10 cellular contexts compared by ENCODE assay signal in genomic region chr6:144352310-144352709, GRCh38.
DNase-seq lines count a peak whose midpoint lies in the region; ATAC-seq and TF ChIP-seq lines count a peak whose summit lies in the region.
"Had no signal": no experiment of that assay in that cellular context is flagged by ENCODE, and none has a peak within 500 bp of the region (broad histone marks: within the 10 kb centered on the region; RNA-seq: fewer than 3 reads in every experiment).

No MANE protein-coding gene starts in this region.

- no peak overlapping the region for H2AFZ ChIP-seq in GM23248

- H3K4me1 Mint-ChIP-seq in memory B cell (peaks cover 48% of the 10 kb centered on the region), type B pancreatic cell (ENCODE audit: unreplicated experiment) (peaks cover 12% of the 10 kb centered on the region)

- H3K9ac ChIP-seq in GM23248 = no peak overlapping the region

- H3K27me3 Mint-ChIP-seq in memory B cell (no peaks in the 10 kb centered on the region), type B pancreatic cell (no peaks in the 10 kb centered on the region)

- H3K9me3 Mint-ChIP-seq in memory B cell (peaks cover 2% of the 10 kb centered on the region), type B pancreatic cell (peaks cover 6% of the 10 kb centered on the region)

- no peak for DNase-seq in GM23248
- DNase-seq in SKM-1 treated with dmso at 0.1 percent for 144 hours (lab: John Stamatoyannopoulos, UW; ENCODE audit: unreplicated experiment) = peak; percentile 56
- DNase-seq in memory B cell (ENCODE audit: low spot score in 2 of 2) = no peak
- DNase-seq in activated gamma-delta T cell (lab: John Stamatoyannopoulos, UW) = no peak
- no peak for DNase-seq in occipital lobe (lab: John Stamatoyannopoulos, UW)
- DNase-seq in type B pancreatic cell (ENCODE audit: extremely low spot score, unreplicated experiment) = no peak
- DNase-seq: PC-3; stimulated activated CD4-positive, alpha-beta T cell treated with anti-CD3 and anti-CD28 coated beads, Interleukin-15, amount 100 ng/mL, for 24 hours had no signal

- H3K9me3 ChIP-seq in DOHH2 (ENCODE audit: control insufficient read depth, insufficient read depth, low read length) (no peaks in the 10 kb centered on the region), GM23248 (ENCODE audit: low read depth) (no peaks in the 10 kb centered on the region)

- ATAC-seq in memory B cell (ENCODE audit: low read depth) = peak; percentile 73
- ATAC-seq in HG03520 (IDR thresholded peaks at IDR 0.05; ENCODE audit: unreplicated experiment) = no peak
- ATAC-seq: PC-3 had no signal

- H3F3A ChIP-seq in DOHH2 (ENCODE audit: control insufficient read depth, insufficient read depth) (peaks cover 7% of the 10 kb centered on the region), GM23248 (ENCODE audit: insufficient read depth) (peaks cover 32% of the 10 kb centered on the region)

- H3K36me3 ChIP-seq in DOHH2 (ENCODE audit: control insufficient read depth, low read length) (no peaks in the 10 kb centered on the region), GM23248 (ENCODE audit: low read depth) (no peaks in the 10 kb centered on the region)

- H3K27me3 ChIP-seq in DOHH2 (ENCODE audit: control insufficient read depth, low read length) (peaks cover 33% of the 10 kb centered on the region), GM23248 (replicated peaks; ENCODE audit: insufficient read depth) (no peaks in the 10 kb centered on the region)

- in situ Hi-C loops in GM23248 (cut with MboI) = no loop called here

- WGBS in GM23248 (ENCODE audit: low coverage in 1 of 2, low lambda C conversion rate in 2 of 2, missing lambda C conversion rate in 2 of 2), 2 experiments = 98 to 99% methylated on average over 2 of the region's 2 CpGs

- H3K79me2 ChIP-seq in DOHH2 (ENCODE audit: control insufficient read depth, low read length) (no peaks in the 10 kb centered on the region), GM23248 (ENCODE audit: insufficient read depth) (peaks cover 100% of the 10 kb centered on the region)

- no peak overlapping the region for H3K27ac ChIP-seq in DOHH2 (ENCODE audit: low read depth, low read length)
- no peak overlapping the region for H3K27ac ChIP-seq in GM23248

- H3K4me3 Mint-ChIP-seq in memory B cell (peak overlapping the region; percentile 49), type B pancreatic cell (no peak overlapping the region)

- no peak for TF ChIP-seq CTCF in DOHH2 (IDR thresholded peaks at IDR 0.05; ENCODE audit: low read depth, low read length, poor library complexity, severe bottlenecking)
- no peak for TF ChIP-seq CTCF in type B pancreatic cell (conservative IDR thresholded peaks at IDR 0.05)

- H3K4me2 ChIP-seq in DOHH2 (ENCODE audit: low read length) = peak overlapping the region; percentile 29; the same call in 1 of the 2 replicates
- H3K4me2 ChIP-seq in GM23248 (ENCODE audit: unreplicated experiment) = peak overlapping the region; percentile 8

- H3K27ac Mint-ChIP-seq in memory B cell (peak overlapping the region; percentile 62), type B pancreatic cell (no peak overlapping the region)

- peaks cover 16% of the 10 kb centered on the region for H3K36me3 Mint-ChIP-seq in memory B cell
- peaks cover 3% of the 10 kb centered on the region for H3K36me3 Mint-ChIP-seq in type B pancreatic cell

- peaks cover 33% of the 10 kb centered on the region for H3K4me1 ChIP-seq in DOHH2 (ENCODE audit: control insufficient read depth, low read length)
- peaks cover 30% of the 10 kb centered on the region for H3K4me1 ChIP-seq in GM23248 (ENCODE audit: insufficient read depth)

- no peak overlapping the region for H3K4me3 ChIP-seq in DOHH2 (ENCODE audit: low read length)
- H3K4me3 ChIP-seq in GM23248 = no peak overlapping the region

- H4K20me1 ChIP-seq in DOHH2 (ENCODE audit: control insufficient read depth, insufficient read depth, low read depth, low read length) (no peaks in the 10 kb centered on the region), GM23248 (ENCODE audit: insufficient read depth) (no peaks in the 10 kb centered on the region; the same call in 1 of the 2 replicates)

- no peaks in the 10 kb centered on the region for H3K9me2 ChIP-seq in DOHH2 (replicated peaks; ENCODE audit: control insufficient read depth, low read length)
- no peaks in the 10 kb centered on the region for H3K9me2 ChIP-seq in GM23248 (ENCODE audit: insufficient read depth)
